23 cellular contexts compared by ENCODE assay signal in genomic region chr2:42542871-42543270, GRCh38. TPM values are rescaled to one million over a fixed set of nuclear protein-coding genes. Genes with fewer than 3 reads are reported as not detected.
"Had no signal": no experiment of that assay in that cellular context is flagged by ENCODE, and none has a peak within 500 bp of the region (broad histone marks: within the 10 kb centered on the region; RNA-seq: fewer than 3 reads in every experiment).

No MANE protein-coding gene starts in this region.

- ATAC-seq: natural killer cell; right lobe of liver; stimulated activated memory B cell treated with anti-CD40 and anti-IgM and Interleukin-4, amounts not matched to agents 10 μg/mL and 1 μg/mL and 100 μg/mL, for 72 hours; stimulated activated naive CD8-positive, alpha-beta T cell treated with anti-CD3 and anti-CD28 coated beads, Interleukin-15, amount 100 ng/mL, for 72 hours had no signal

- H3K36me3 ChIP-seq: left ventricle myocardium inferior, ovary, right atrium auricular region, right lobe of liver, tibial nerve, uterus had no signal

- H3K27ac ChIP-seq: left ventricle myocardium inferior, ovary, right atrium auricular region, right lobe of liver, tibial nerve, uterus had no signal

- H3K4me1 ChIP-seq: left ventricle myocardium inferior, right atrium auricular region, right lobe of liver, tibial nerve, uterus had no signal

- H3K4me3 ChIP-seq: left ventricle myocardium inferior, lung, ovary, right atrium auricular region, right lobe of liver, smooth muscle cell, tibial nerve, uterus had no signal

- H3K4me2 ChIP-seq: smooth muscle cell had no signal

- DNase-seq: hippocampal formation; islet precursor cell; left ventricle myocardium inferior; mesendoderm; naive B cell; natural killer cell; nephron progenitor cell; ovary; right lobe of liver; stimulated activated CD4-positive, alpha-beta T cell treated with anti-CD3 and anti-CD28 coated beads, Interleukin-1b, Interleukin-23, amount 100 ng/mL, for 48 hours; stimulated activated CD4-positive, alpha-beta T cell treated with anti-CD3 and anti-CD28 coated beads, Interleukin-2, amount 100 ng/mL, for 48 hours; stimulated activated CD4-positive, alpha-beta T cell treated with anti-CD3 and anti-CD28 coated beads, Interleukin-4, amount 100 ng/mL, for 4 hours; stimulated activated CD8-positive, alpha-beta memory T cell treated with anti-CD3 and anti-CD28 coated beads, Interleukin-4, amount 100 ng/mL, for 48 hours; stimulated activated naive CD4-positive, alpha-beta T cell treated with Interleukin-2 at 50 U/mL for 16 hours; stimulated activated naive CD8-positive, alpha-beta T cell treated with anti-CD3 and anti-CD28 coated beads, Interleukin-15, amount 100 ng/mL, for 72 hours; substantia nigra; uterus had no signal

- H3K9me3 ChIP-seq: left ventricle myocardium inferior, ovary, right atrium auricular region, right lobe of liver, tibial nerve, uterus had no signal

- H3K27me3 ChIP-seq: ovary, right atrium auricular region, right lobe of liver, tibial nerve, uterus had no signal

RNA-seq across cellular contexts. Expression of gene KCNG3, which starts 49.1 kb away (rescaled TPM):
- total RNA-seq: left ventricle myocardium inferior, natural killer cell, right atrium auricular region, smooth muscle cell, ureter had no signal
- polyA plus RNA-seq: smooth muscle cell had no signal
